2 cellular contexts compared by ENCODE assay signal in the genomic region with DNA sequence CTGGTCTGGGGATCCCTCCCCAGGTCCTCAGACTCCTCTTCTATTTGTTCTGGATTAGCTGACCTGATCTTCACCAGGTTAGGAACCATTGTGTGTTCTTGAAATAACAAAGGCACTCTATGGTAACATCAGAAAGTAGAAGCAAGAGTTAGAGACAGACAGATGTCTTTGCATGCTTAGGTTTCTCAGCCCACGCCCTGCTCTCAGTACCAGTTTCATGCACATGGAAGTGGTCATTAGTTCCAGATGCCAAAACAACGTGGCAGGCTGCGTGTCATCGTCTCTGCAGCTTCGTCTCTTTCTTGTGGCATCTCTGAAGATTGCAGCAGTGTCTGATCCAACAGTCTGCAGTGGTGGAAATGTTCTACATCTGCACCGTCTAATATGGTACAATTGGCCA.
TF ChIP-seq lines count a peak whose summit lies in the region.

No MANE protein-coding gene starts in this region.

TF ChIP-seq in GM12878, 131 proteins besides CTCF, POLR2A, EP300 and RAD21 (continued from another document):
- TF ChIP-seq MYB (IDR thresholded peaks at IDR 0.05; ENCODE audit: borderline replicate concordance, low read depth, low read length) (no peak), ZBTB33 (IDR thresholded peaks at IDR 0.05) (no peak), POLR2AphosphoS5 (IDR thresholded peaks at IDR 0.05; ENCODE audit: low read length) (no peak), ZSCAN29 (IDR thresholded peaks at IDR 0.05) (no peak), TBL1XR1 (IDR thresholded peaks at IDR 0.05; ENCODE audit: low read depth, low read length) (no peak), HDAC2 (IDR thresholded peaks at IDR 0.05) (no peak)
- TF ChIP-seq, protein P1, sequence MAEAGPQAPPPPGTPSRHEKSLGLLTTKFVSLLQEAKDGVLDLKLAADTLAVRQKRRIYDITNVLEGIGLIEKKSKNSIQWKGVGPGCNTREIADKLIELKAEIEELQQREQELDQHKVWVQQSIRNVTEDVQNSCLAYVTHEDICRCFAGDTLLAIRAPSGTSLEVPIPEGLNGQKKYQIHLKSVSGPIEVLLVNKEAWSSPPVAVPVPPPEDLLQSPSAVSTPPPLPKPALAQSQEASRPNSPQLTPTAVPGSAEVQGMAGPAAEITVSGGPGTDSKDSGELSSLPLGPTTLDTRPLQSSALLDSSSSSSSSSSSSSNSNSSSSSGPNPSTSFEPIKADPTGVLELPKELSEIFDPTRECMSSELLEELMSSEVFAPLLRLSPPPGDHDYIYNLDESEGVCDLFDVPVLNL (IDR thresholded peaks at IDR 0.05; ENCODE audit: low read depth, low read length): no peak

TF ChIP-seq in HEK293T, 16 proteins besides CTCF, POLR2A, EP300 and RAD21 (continued from another document):
- TF ChIP-seq, protein P2, sequence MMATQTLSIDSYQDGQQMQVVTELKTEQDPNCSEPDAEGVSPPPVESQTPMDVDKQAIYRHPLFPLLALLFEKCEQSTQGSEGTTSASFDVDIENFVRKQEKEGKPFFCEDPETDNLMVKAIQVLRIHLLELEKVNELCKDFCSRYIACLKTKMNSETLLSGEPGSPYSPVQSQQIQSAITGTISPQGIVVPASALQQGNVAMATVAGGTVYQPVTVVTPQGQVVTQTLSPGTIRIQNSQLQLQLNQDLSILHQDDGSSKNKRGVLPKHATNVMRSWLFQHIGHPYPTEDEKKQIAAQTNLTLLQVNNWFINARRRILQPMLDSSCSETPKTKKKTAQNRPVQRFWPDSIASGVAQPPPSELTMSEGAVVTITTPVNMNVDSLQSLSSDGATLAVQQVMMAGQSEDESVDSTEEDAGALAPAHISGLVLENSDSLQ (IDR thresholded peaks at IDR 0.05): no peak
- TF ChIP-seq BHLHE40 (IDR thresholded peaks at IDR 0.05; ENCODE audit: borderline replicate concordance): no peak
- TF ChIP-seq FOXK2 (IDR thresholded peaks at IDR 0.05): no peak
- no peak for TF ChIP-seq ZNF384 (IDR thresholded peaks at IDR 0.05)
- TF ChIP-seq TARDBP (IDR thresholded peaks at IDR 0.05): no peak
- TF ChIP-seq ARNT (IDR thresholded peaks at IDR 0.05): no peak
- TF ChIP-seq SP1 (IDR thresholded peaks at IDR 0.05): no peak
- no peak for TF ChIP-seq L3MBTL2 (conservative IDR thresholded peaks at IDR 0.05)
- no peak for TF ChIP-seq CTBP1 (IDR thresholded peaks at IDR 0.05; ENCODE audit: borderline replicate concordance)
TF ChIP-seq in HEK293T: peak in this region for 0.
